13 cellular contexts compared by ENCODE assay signal in genomic region chrX:108250654-108251579, GRCh38.
A peak's percentile ranks its signal among the peaks of the same experiment; 100 is the strongest.
DNase-seq lines count a peak whose midpoint lies in the region; ATAC-seq lines count a peak whose summit lies in the region.
"Had no signal": no experiment of that assay in that cellular context is flagged by ENCODE, and none has a peak within 500 bp of the region (broad histone marks: within the 10 kb centered on the region; RNA-seq: fewer than 3 reads in every experiment).

No MANE protein-coding gene starts in this region.

- peak; percentile 93 for ATAC-seq in left ventricle myocardium superior
- ATAC-seq in sciatic nerve, result peak; percentile 48
- ATAC-seq: CD8-positive, alpha-beta T cell had no signal

- intact Hi-C loops in left ventricle myocardium superior (cut with micrococcal nuclease), result no loop called here
- intact Hi-C loops in sciatic nerve (cut with DNase I), result no loop called here

- DNase-seq in DMS 273 (lab: John Stamatoyannopoulos, UW; ENCODE audit: unreplicated experiment), result peak; percentile 46
- DNase-seq in DMS 273 treated with DMSO at 0.1 percent for 48 hours (lab: John Stamatoyannopoulos, UW), result no peak
- peak; percentile 2 for DNase-seq in cerebellum (ENCODE audit: low spot score)
- DNase-seq in left ventricle myocardium superior, result peak; percentile 28
- DNase-seq in sciatic nerve (ENCODE audit: low spot score), result peak; percentile 36
- DNase-seq in activated CD4-positive, alpha-beta T cell treated with anti-CD3 and anti-CD28 coated beads, Interleukin-2, amount 50 U/mL, for 1 hour, result no peak
- no peak for DNase-seq in H4 (ENCODE audit: low spot score)
- DNase-seq in GDM1 (lab: John Stamatoyannopoulos, UW), result no peak
- DNase-seq: CD8-positive, alpha-beta T cell; H7; Kasumi-1; NCI-H2029; NCI-H526 treated with DMSO at 0.1 percent for 48 hours had no signal

Comparison
In these comparisons a context has a peak if more than half of its experiments do, and no peak if none do; other contexts are left out.
1. DNase-seq: peak in DMS 273 (single experiment), cerebellum (single experiment), left ventricle myocardium superior (single experiment) and sciatic nerve (single experiment); none in DMS 273 treated with DMSO at 0.1 percent for 48 hours (single experiment), activated CD4-positive, alpha-beta T cell treated with anti-CD3 and anti-CD28 coated beads, Interleukin-2, amount 50 U/mL, for 1 hour (single experiment), H4 (single experiment) and GDM1 (single experiment).